In genomic region chrX:71296806-71297205, GRCh38 we compare ENCODE assay signal across 32 cellular contexts.
"Had no signal": no experiment of that assay in that cellular context is flagged by ENCODE, and none has a peak within 500 bp of the region (broad histone marks: within the 10 kb centered on the region; RNA-seq: fewer than 3 reads in every experiment).

No MANE protein-coding gene starts in this region.

- H3K9me3 Mint-ChIP-seq: activated CD4-positive, alpha-beta memory T cell treated with anti-CD3 and anti-CD28 coated beads for 36 hours; activated CD4-positive, alpha-beta T cell treated with anti-CD3 and anti-CD28 coated beads, Interleukin-2, amount 10 ng/mL, durations not matched to agents 24 days and 14 days; activated naive CD4-positive, alpha-beta T cell treated with anti-CD3 and anti-CD28 coated beads for 36 hours; activated naive CD4-positive, alpha-beta T cell treated with anti-CD3 and anti-CD28 coated beads, Interleukin-2, amount 50 U/mL, for 24 hours; activated naive CD8-positive, alpha-beta T cell treated with anti-CD3 and anti-CD28 coated beads for 36 hours; activated naive CD8-positive, alpha-beta T cell treated with anti-CD3 and anti-CD28 coated beads, Interleukin-2, amount 50 U/mL, for 24 hours; activated T-helper 1 cell treated with anti-CD3 and anti-CD28 coated beads, Interleukin-12 subunit alpha, Interleukin-12 subunit beta, Interleukin-2, Interleukin-4 antibody, amounts not matched to agents 30 ng/mL and 10 ng/mL and 1 ng/mL, durations not matched to agents 14 hours and 24 hours and 36 hours; activated T-helper 2 cell treated with anti-CD3 and anti-CD28 coated beads, Interferon-gamma antibody, Interleukin-2, Interleukin-4, amounts not matched to agents 10 μg/mL and 5 μg/mL and 100 μg/mL, durations not matched to agents 14 hours and 24 hours and 36 hours; effector memory CD8-positive, alpha-beta T cell had no signal

- H3K9me3 ChIP-seq: adrenal gland, body of pancreas, esophagus squamous epithelium, gastroesophageal sphincter had no signal

- H3K4me1 Mint-ChIP-seq: activated naive CD4-positive, alpha-beta T cell treated with anti-CD3 and anti-CD28 coated beads, Interleukin-2, amount 50 U/mL, for 24 hours had no signal

- H3K4me1 ChIP-seq: body of pancreas, esophagus squamous epithelium, gastroesophageal sphincter had no signal

- H3K4me3 Mint-ChIP-seq: activated CD4-positive, alpha-beta memory T cell treated with anti-CD3 and anti-CD28 coated beads for 36 hours; activated CD4-positive, alpha-beta T cell treated with anti-CD3 and anti-CD28 coated beads for 36 hours; activated CD4-positive, alpha-beta T cell treated with anti-CD3 and anti-CD28 coated beads, Interleukin-2, amount 10 ng/mL, durations not matched to agents 24 days and 14 days; activated CD8-positive, alpha-beta memory T cell treated with anti-CD3 and anti-CD28 coated beads, Interleukin-2, amount 10 ng/mL, durations not matched to agents 7 days and 5 days; activated CD8-positive, alpha-beta T cell treated with anti-CD3 and anti-CD28 coated beads, Interleukin-2, amount 10 ng/mL, durations not matched to agents 7 days and 5 days; activated naive CD4-positive, alpha-beta T cell treated with anti-CD3 and anti-CD28 coated beads for 36 hours; activated naive CD4-positive, alpha-beta T cell treated with anti-CD3 and anti-CD28 coated beads, Interleukin-2, amount 50 U/mL, for 24 hours; activated naive CD8-positive, alpha-beta T cell treated with anti-CD3 and anti-CD28 coated beads for 36 hours; activated naive CD8-positive, alpha-beta T cell treated with anti-CD3 and anti-CD28 coated beads, Interleukin-2, amount 50 U/mL, for 24 hours; activated T-helper 1 cell treated with anti-CD3 and anti-CD28 coated beads, Interleukin-12 subunit alpha, Interleukin-12 subunit beta, Interleukin-2, Interleukin-4 antibody, amounts not matched to agents 30 ng/mL and 10 ng/mL and 1 ng/mL, durations not matched to agents 14 hours and 24 hours and 36 hours; effector memory CD8-positive, alpha-beta T cell had no signal

- H3K27me3 ChIP-seq: adrenal gland, body of pancreas, esophagus squamous epithelium, gastroesophageal sphincter had no signal

- H3K4me3 ChIP-seq: adrenal gland, body of pancreas, esophagus squamous epithelium, gastroesophageal sphincter had no signal

- ATAC-seq: activated CD4-positive, alpha-beta T cell treated with anti-CD3 and anti-CD28 coated beads for 36 hours; activated CD8-positive, alpha-beta memory T cell treated with anti-CD3 and anti-CD28 coated beads, Interleukin-2, amount 10 ng/mL, durations not matched to agents 7 days and 5 days; activated CD8-positive, alpha-beta T cell treated with anti-CD3 and anti-CD28 coated beads, Interleukin-2, amount 10 ng/mL, durations not matched to agents 7 days and 5 days; activated naive CD8-positive, alpha-beta T cell treated with anti-CD3 and anti-CD28 coated beads, Interleukin-2, amount 50 U/mL, for 24 hours; body of pancreas; effector memory CD8-positive, alpha-beta T cell; gastroesophageal sphincter had no signal

- H3K27ac ChIP-seq: body of pancreas, epithelial cell of prostate, esophagus squamous epithelium, gastroesophageal sphincter had no signal

- H3K27me3 Mint-ChIP-seq: activated CD4-positive, alpha-beta memory T cell treated with anti-CD3 and anti-CD28 coated beads for 36 hours; activated CD4-positive, alpha-beta T cell treated with anti-CD3 and anti-CD28 coated beads for 36 hours; activated CD4-positive, alpha-beta T cell treated with anti-CD3 and anti-CD28 coated beads, Interleukin-2, amount 10 ng/mL, durations not matched to agents 24 days and 14 days; activated CD8-positive, alpha-beta memory T cell treated with anti-CD3 and anti-CD28 coated beads, Interleukin-2, amount 10 ng/mL, durations not matched to agents 7 days and 5 days; activated naive CD4-positive, alpha-beta T cell treated with anti-CD3 and anti-CD28 coated beads, Interleukin-2, amount 50 U/mL, for 24 hours; activated naive CD8-positive, alpha-beta T cell treated with anti-CD3 and anti-CD28 coated beads for 36 hours; activated naive CD8-positive, alpha-beta T cell treated with anti-CD3 and anti-CD28 coated beads, Interleukin-2, amount 50 U/mL, for 24 hours; effector memory CD8-positive, alpha-beta T cell had no signal

- DNase-seq: activated CD4-positive, alpha-beta memory T cell treated with anti-CD3 and anti-CD28 coated beads for 36 hours; activated CD4-positive, alpha-beta T cell treated with anti-CD3 and anti-CD28 coated beads for 36 hours; activated CD4-positive, alpha-beta T cell treated with anti-CD3 and anti-CD28 coated beads, Interleukin-2, amount 10 ng/mL, durations not matched to agents 24 days and 14 days; activated CD4-positive, CD25-positive, alpha-beta regulatory T cell; activated CD4-positive, CD25-positive, alpha-beta regulatory T cell treated with anti-CD3 and anti-CD28 coated beads, Interleukin-2, amount 50 U/mL, for 72 hours; activated CD8-positive, alpha-beta memory T cell treated with anti-CD3 and anti-CD28 coated beads, Interleukin-2, amount 10 ng/mL, durations not matched to agents 7 days and 5 days; activated CD8-positive, alpha-beta memory T cell treated with anti-CD3 and anti-CD28 coated beads, Interleukin-2, amount 50 U/mL, for 4 hours; activated CD8-positive, alpha-beta T cell treated with anti-CD3 and anti-CD28 coated beads, Interleukin-2, amount 10 ng/mL, durations not matched to agents 7 days and 5 days; activated effector memory CD4-positive, alpha-beta T cell treated with anti-CD3 and anti-CD28 coated beads, Interleukin-2, amount 50 U/mL, for 16 hours; activated naive CD4-positive, alpha-beta T cell treated with anti-CD3 and anti-CD28 coated beads for 36 hours; activated naive CD8-positive, alpha-beta T cell treated with anti-CD3 and anti-CD28 coated beads for 36 hours; activated naive CD8-positive, alpha-beta T cell treated with anti-CD3 and anti-CD28 coated beads, Interleukin-2, amount 50 U/mL, for 24 hours; activated T-cell treated with anti-CD3 and anti-CD28 coated beads, Interleukin-2, amount 50 U/mL, for 1 hour; activated T-cell treated with anti-CD3 and anti-CD28 coated beads, Interleukin-2, amount 50 U/mL, for 48 hours; adrenal gland; amygdala; body of pancreas; caudate nucleus; cortex of kidney; dermis blood vessel endothelial cell; effector CD4-positive, alpha-beta T cell; effector memory CD8-positive, alpha-beta T cell; esophagus squamous epithelium; foreskin melanocyte; T-helper 2 cell had no signal

- FAIRE-seq: colon, endothelial cell of umbilical vein had no signal

- H3K27ac Mint-ChIP-seq: activated CD4-positive, alpha-beta memory T cell treated with anti-CD3 and anti-CD28 coated beads for 36 hours; activated CD4-positive, alpha-beta T cell treated with anti-CD3 and anti-CD28 coated beads for 36 hours; activated CD8-positive, alpha-beta memory T cell treated with anti-CD3 and anti-CD28 coated beads, Interleukin-2, amount 10 ng/mL, durations not matched to agents 7 days and 5 days; activated CD8-positive, alpha-beta T cell treated with anti-CD3 and anti-CD28 coated beads, Interleukin-2, amount 10 ng/mL, durations not matched to agents 7 days and 5 days; activated naive CD4-positive, alpha-beta T cell treated with anti-CD3 and anti-CD28 coated beads, Interleukin-2, amount 50 U/mL, for 24 hours; activated naive CD8-positive, alpha-beta T cell treated with anti-CD3 and anti-CD28 coated beads, Interleukin-2, amount 50 U/mL, for 24 hours; activated T-helper 1 cell treated with anti-CD3 and anti-CD28 coated beads, Interleukin-12 subunit alpha, Interleukin-12 subunit beta, Interleukin-2, Interleukin-4 antibody, amounts not matched to agents 30 ng/mL and 10 ng/mL and 1 ng/mL, durations not matched to agents 14 hours and 24 hours and 36 hours; activated T-helper 2 cell treated with anti-CD3 and anti-CD28 coated beads, Interferon-gamma antibody, Interleukin-2, Interleukin-4, amounts not matched to agents 10 μg/mL and 5 μg/mL and 100 μg/mL, durations not matched to agents 14 hours and 24 hours and 36 hours; effector memory CD8-positive, alpha-beta T cell had no signal
